In genomic region chr6:26172496-26172958, GRCh38 we compare ENCODE assay signal across 1 cellular context.
TF ChIP-seq lines count a peak whose summit lies in the region.

No MANE protein-coding gene starts in this region.

TF ChIP-seq in GM12878, 131 proteins besides CTCF, POLR2A, EP300 and RAD21 (continued from another document and continues in another):
- TF ChIP-seq, protein P1, sequence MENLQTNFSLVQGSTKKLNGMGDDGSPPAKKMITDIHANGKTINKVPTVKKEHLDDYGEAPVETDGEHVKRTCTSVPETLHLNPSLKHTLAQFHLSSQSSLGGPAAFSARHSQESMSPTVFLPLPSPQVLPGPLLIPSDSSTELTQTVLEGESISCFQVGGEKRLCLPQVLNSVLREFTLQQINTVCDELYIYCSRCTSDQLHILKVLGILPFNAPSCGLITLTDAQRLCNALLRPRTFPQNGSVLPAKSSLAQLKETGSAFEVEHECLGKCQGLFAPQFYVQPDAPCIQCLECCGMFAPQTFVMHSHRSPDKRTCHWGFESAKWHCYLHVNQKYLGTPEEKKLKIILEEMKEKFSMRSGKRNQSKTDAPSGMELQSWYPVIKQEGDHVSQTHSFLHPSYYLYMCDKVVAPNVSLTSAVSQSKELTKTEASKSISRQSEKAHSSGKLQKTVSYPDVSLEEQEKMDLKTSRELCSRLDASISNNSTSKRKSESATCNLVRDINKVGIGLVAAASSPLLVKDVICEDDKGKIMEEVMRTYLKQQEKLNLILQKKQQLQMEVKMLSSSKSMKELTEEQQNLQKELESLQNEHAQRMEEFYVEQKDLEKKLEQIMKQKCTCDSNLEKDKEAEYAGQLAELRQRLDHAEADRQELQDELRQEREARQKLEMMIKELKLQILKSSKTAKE (IDR thresholded peaks at IDR 0.05; ENCODE audit: low read depth, poor library complexity, severe bottlenecking) = no peak
- TF ChIP-seq CBFB (IDR thresholded peaks at IDR 0.05; ENCODE audit: low read depth) = 0 out of 2 replicates have a peak, but pooled peaks have one; percentile 4
- no peak for TF ChIP-seq POU2F2 (IDR thresholded peaks at IDR 0.05; ENCODE audit: borderline replicate concordance, low read depth, low read length)
- no peak for TF ChIP-seq SMAD1 (IDR thresholded peaks at IDR 0.05; ENCODE audit: low read depth, partially characterized antibody)
- no peak for TF ChIP-seq CEBPZ (IDR thresholded peaks at IDR 0.05; ENCODE audit: low read depth, low read length)
- TF ChIP-seq CREB1 (IDR thresholded peaks at IDR 0.05; ENCODE audit: low read depth) = no peak
- no peak for TF ChIP-seq ZNF622 (IDR thresholded peaks at IDR 0.05)
- TF ChIP-seq, protein P2, sequence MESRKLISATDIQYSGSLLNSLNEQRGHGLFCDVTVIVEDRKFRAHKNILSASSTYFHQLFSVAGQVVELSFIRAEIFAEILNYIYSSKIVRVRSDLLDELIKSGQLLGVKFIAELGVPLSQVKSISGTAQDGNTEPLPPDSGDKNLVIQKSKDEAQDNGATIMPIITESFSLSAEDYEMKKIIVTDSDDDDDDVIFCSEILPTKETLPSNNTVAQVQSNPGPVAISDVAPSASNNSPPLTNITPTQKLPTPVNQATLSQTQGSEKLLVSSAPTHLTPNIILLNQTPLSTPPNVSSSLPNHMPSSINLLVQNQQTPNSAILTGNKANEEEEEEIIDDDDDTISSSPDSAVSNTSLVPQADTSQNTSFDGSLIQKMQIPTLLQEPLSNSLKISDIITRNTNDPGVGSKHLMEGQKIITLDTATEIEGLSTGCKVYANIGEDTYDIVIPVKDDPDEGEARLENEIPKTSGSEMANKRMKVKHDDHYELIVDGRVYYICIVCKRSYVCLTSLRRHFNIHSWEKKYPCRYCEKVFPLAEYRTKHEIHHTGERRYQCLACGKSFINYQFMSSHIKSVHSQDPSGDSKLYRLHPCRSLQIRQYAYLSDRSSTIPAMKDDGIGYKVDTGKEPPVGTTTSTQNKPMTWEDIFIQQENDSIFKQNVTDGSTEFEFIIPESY (IDR thresholded peaks at IDR 0.05) = no peak
- no peak for TF ChIP-seq ZNF217 (IDR thresholded peaks at IDR 0.05)
- TF ChIP-seq YY1 (IDR thresholded peaks at IDR 0.05; ENCODE audit: low read depth, low read length) = peak; percentile 75
- TF ChIP-seq NFIC (IDR thresholded peaks at IDR 0.05; ENCODE audit: low read depth, low read length) = peak; percentile 54; the same call in 1 of the 2 replicates
- no peak for TF ChIP-seq SREBF2 (IDR thresholded peaks at IDR 0.05; ENCODE audit: low read length)
- TF ChIP-seq RCOR1 (conservative IDR thresholded peaks at IDR 0.05; ENCODE audit: low read depth, low read length) = no peak
- TF ChIP-seq TAF1 (IDR thresholded peaks at IDR 0.05; ENCODE audit: borderline replicate concordance, low read depth, low read length) = no peak
- TF ChIP-seq ZNF207 (IDR thresholded peaks at IDR 0.05; ENCODE audit: borderline replicate concordance) = no peak
- no peak for TF ChIP-seq SIX5 (IDR thresholded peaks at IDR 0.05; ENCODE audit: low read depth, low read length, severe bottlenecking)
- TF ChIP-seq, protein P3, sequence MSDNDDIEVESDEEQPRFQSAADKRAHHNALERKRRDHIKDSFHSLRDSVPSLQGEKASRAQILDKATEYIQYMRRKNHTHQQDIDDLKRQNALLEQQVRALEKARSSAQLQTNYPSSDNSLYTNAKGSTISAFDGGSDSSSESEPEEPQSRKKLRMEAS (IDR thresholded peaks at IDR 0.05; ENCODE audit: low read depth, low read length) = no peak
- no peak for TF ChIP-seq WRNIP1 (IDR thresholded peaks at IDR 0.05; ENCODE audit: borderline replicate concordance, low read depth, low read length)
- TF ChIP-seq PAX5 (IDR thresholded peaks at IDR 0.05; ENCODE audit: borderline replicate concordance, low read depth, low read length) = no peak
- TF ChIP-seq JUNB (IDR thresholded peaks at IDR 0.05) = no peak; the same call in 1 of the 2 replicates
- TF ChIP-seq, protein P4, sequence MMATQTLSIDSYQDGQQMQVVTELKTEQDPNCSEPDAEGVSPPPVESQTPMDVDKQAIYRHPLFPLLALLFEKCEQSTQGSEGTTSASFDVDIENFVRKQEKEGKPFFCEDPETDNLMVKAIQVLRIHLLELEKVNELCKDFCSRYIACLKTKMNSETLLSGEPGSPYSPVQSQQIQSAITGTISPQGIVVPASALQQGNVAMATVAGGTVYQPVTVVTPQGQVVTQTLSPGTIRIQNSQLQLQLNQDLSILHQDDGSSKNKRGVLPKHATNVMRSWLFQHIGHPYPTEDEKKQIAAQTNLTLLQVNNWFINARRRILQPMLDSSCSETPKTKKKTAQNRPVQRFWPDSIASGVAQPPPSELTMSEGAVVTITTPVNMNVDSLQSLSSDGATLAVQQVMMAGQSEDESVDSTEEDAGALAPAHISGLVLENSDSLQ (IDR thresholded peaks at IDR 0.05) = no peak
- peak; percentile 71; the same call in 1 of the 2 replicates for TF ChIP-seq SPI1 (IDR thresholded peaks at IDR 0.05; ENCODE audit: borderline replicate concordance, insufficient read depth, low read depth, low read length)
- TF ChIP-seq, protein P5, sequence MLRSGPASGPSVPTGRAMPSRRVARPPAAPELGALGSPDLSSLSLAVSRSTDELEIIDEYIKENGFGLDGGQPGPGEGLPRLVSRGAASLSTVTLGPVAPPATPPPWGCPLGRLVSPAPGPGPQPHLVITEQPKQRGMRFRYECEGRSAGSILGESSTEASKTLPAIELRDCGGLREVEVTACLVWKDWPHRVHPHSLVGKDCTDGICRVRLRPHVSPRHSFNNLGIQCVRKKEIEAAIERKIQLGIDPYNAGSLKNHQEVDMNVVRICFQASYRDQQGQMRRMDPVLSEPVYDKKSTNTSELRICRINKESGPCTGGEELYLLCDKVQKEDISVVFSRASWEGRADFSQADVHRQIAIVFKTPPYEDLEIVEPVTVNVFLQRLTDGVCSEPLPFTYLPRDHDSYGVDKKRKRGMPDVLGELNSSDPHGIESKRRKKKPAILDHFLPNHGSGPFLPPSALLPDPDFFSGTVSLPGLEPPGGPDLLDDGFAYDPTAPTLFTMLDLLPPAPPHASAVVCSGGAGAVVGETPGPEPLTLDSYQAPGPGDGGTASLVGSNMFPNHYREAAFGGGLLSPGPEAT (IDR thresholded peaks at IDR 0.05; ENCODE audit: low read depth) = no peak
- TF ChIP-seq RAD51 (IDR thresholded peaks at IDR 0.05) = no peak
- no peak for TF ChIP-seq EGR1 (IDR thresholded peaks at IDR 0.05; ENCODE audit: borderline replicate concordance in 1 of 2, low read depth in 2 of 2, low read length in 2 of 2)
- no peak for TF ChIP-seq NRF1 (conservative IDR thresholded peaks at IDR 0.05; ENCODE audit: low read depth, low read length)
- TF ChIP-seq BCLAF1 (IDR thresholded peaks at IDR 0.05) = no peak
- TF ChIP-seq ATF2 (IDR thresholded peaks at IDR 0.05; ENCODE audit: low read length) = peak; percentile 19; the same call in 1 of the 2 replicates
- TF ChIP-seq MTA2 (IDR thresholded peaks at IDR 0.05; ENCODE audit: low read depth) = no peak
- TF ChIP-seq CBX5 (IDR thresholded peaks at IDR 0.05; ENCODE audit: low read depth) = no peak
- TF ChIP-seq E2F4 (IDR thresholded peaks at IDR 0.05; ENCODE audit: low read depth, low read length) = no peak
- no peak; the same call in 1 of the 2 replicates for TF ChIP-seq PAX8 (IDR thresholded peaks at IDR 0.05)
- TF ChIP-seq HCFC1 (IDR thresholded peaks at IDR 0.05; ENCODE audit: low read length) = no peak
- TF ChIP-seq ZNF384 (IDR thresholded peaks at IDR 0.05; ENCODE audit: borderline replicate concordance, low read depth, low read length) = peak; percentile 71; the same call in 1 of the 2 replicates
- no peak; the same call in 1 of the 2 replicates for TF ChIP-seq ZBTB4 (CRISPR knock-in tag; IDR thresholded peaks at IDR 0.05)
- TF ChIP-seq ZZZ3 (IDR thresholded peaks at IDR 0.05; ENCODE audit: control insufficient read depth, insufficient read length, low read depth) = no peak
- no peak for TF ChIP-seq MYB (IDR thresholded peaks at IDR 0.05; ENCODE audit: borderline replicate concordance, low read depth, low read length)
- TF ChIP-seq FOXK2 (IDR thresholded peaks at IDR 0.05) = no peak
- TF ChIP-seq CHD2 (IDR thresholded peaks at IDR 0.05; ENCODE audit: borderline replicate concordance, low read depth, low read length) = no peak
- TF ChIP-seq NBN (IDR thresholded peaks at IDR 0.05) = no peak
- TF ChIP-seq FOS (IDR thresholded peaks at IDR 0.05; ENCODE audit: borderline replicate concordance, extremely low read depth, insufficient read length) = no peak
- no peak for TF ChIP-seq BMI1 (IDR thresholded peaks at IDR 0.05; ENCODE audit: borderline replicate concordance)
- TF ChIP-seq CEBPB (IDR thresholded peaks at IDR 0.05; ENCODE audit: borderline replicate concordance in 1 of 2, low read depth in 2 of 2, low read length in 2 of 2) = no peak
- TF ChIP-seq PML (IDR thresholded peaks at IDR 0.05; ENCODE audit: low read length) = peak; percentile 76
- no peak for TF ChIP-seq MEF2A (IDR thresholded peaks at IDR 0.05; ENCODE audit: insufficient read depth, low read depth, low read length)
- TF ChIP-seq SMARCA5 (IDR thresholded peaks at IDR 0.05) = no peak
